1 cellular context compared by ENCODE assay signal in the genomic region with DNA sequence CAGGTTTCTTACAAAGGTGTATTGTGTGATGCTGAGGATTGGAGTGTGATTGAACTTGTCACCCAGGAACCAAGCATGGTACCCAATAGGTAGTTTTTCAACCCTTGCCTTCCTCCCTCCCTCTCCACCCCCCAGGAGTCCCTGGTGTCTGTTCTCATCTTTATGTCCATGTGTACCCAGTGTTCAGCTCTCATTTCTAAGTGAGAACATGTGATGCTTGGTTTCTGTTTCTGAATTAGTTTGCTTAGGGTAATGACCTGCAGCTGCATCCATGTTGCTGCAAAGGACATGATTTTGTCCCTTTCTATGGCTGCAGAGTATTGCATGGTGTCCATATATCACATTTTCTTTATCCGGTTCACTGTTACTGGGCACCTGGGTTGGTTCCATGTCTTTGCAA.
TF ChIP-seq lines count a peak whose summit lies in the region.

No MANE protein-coding gene starts in this region.

TF ChIP-seq in HepG2, 621 proteins besides CTCF, POLR2A, EP300 and RAD21 (continued from another document):
- TF ChIP-seq, protein P1, sequence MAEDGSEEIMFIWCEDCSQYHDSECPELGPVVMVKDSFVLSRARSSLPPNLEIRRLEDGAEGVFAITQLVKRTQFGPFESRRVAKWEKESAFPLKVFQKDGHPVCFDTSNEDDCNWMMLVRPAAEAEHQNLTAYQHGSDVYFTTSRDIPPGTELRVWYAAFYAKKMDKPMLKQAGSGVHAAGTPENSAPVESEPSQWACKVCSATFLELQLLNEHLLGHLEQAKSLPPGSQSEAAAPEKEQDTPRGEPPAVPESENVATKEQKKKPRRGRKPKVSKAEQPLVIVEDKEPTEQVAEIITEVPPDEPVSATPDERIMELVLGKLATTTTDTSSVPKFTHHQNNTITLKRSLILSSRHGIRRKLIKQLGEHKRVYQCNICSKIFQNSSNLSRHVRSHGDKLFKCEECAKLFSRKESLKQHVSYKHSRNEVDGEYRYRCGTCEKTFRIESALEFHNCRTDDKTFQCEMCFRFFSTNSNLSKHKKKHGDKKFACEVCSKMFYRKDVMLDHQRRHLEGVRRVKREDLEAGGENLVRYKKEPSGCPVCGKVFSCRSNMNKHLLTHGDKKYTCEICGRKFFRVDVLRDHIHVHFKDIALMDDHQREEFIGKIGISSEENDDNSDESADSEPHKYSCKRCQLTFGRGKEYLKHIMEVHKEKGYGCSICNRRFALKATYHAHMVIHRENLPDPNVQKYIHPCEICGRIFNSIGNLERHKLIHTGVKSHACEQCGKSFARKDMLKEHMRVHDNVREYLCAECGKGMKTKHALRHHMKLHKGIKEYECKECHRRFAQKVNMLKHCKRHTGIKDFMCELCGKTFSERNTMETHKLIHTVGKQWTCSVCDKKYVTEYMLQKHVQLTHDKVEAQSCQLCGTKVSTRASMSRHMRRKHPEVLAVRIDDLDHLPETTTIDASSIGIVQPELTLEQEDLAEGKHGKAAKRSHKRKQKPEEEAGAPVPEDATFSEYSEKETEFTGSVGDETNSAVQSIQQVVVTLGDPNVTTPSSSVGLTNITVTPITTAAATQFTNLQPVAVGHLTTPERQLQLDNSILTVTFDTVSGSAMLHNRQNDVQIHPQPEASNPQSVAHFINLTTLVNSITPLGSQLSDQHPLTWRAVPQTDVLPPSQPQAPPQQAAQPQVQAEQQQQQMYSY (CRISPR knock-in tag; IDR thresholded peaks at IDR 0.05), result no peak
- TF ChIP-seq FOXK1 (CRISPR knock-in tag; IDR thresholded peaks at IDR 0.05; ENCODE audit: borderline replicate concordance, low read depth), result no peak
TF ChIP-seq in HepG2: peak in this region for 0.
